ENCODE assay signal across 20 cellular contexts in genomic region chr1:119219711-119220110, GRCh38.
"Had no signal": no experiment of that assay in that cellular context is flagged by ENCODE, and none has a peak within 500 bp of the region (broad histone marks: within the 10 kb centered on the region; RNA-seq: fewer than 3 reads in every experiment).

No MANE protein-coding gene starts in this region.

- H3K4me3 ChIP-seq: dorsolateral prefrontal cortex, hepatocyte, lung, neural progenitor cell, ovary, right atrium auricular region, sigmoid colon, skin epidermis had no signal

- DNase-seq: dorsolateral prefrontal cortex; effector CD8-positive, alpha-beta T cell; foreskin melanocyte; head of caudate nucleus; kidney; left colon; left ventricle myocardium superior; mesenchymal stem cell; midbrain; nucleus accumbens; ovary; sigmoid colon; stimulated activated CD4-positive, alpha-beta T cell treated with anti-CD3 and anti-CD28 coated beads, Interleukin-2, amount 100 ng/mL, for 24 hours; stimulated activated CD4-positive, alpha-beta T cell treated with anti-CD3 and anti-CD28 coated beads, Interleukin-4, amount 100 ng/mL, for 4 hours; stimulated activated naive CD4-positive, alpha-beta T cell had no signal

- H3K27me3 ChIP-seq: dorsolateral prefrontal cortex, hepatocyte, neural progenitor cell, ovary, right atrium auricular region, sigmoid colon had no signal

- H3K4me1 ChIP-seq: neural progenitor cell, right atrium auricular region, sigmoid colon had no signal

- H3K27ac ChIP-seq: dorsolateral prefrontal cortex, hepatocyte, neural progenitor cell, ovary, right atrium auricular region, sigmoid colon, skin epidermis had no signal

- H3K36me3 ChIP-seq: neural progenitor cell, ovary, right atrium auricular region, sigmoid colon had no signal

- H3K9me3 ChIP-seq: ovary, right atrium auricular region, sigmoid colon had no signal
